In genomic region chr19:32377088-32377487, GRCh38 we compare ENCODE assay signal across 1 cellular context.
TF ChIP-seq lines count a peak whose summit lies in the region.

No MANE protein-coding gene starts in this region.

TF ChIP-seq in IMR-90, 13 proteins besides CTCF, POLR2A, EP300 and RAD21:
- TF ChIP-seq SMC3 (IDR thresholded peaks at IDR 0.05; ENCODE audit: low read depth, low read length) = 0 out of 2 replicates have a peak, but pooled peaks have one; percentile 14
